ENCODE assay signal across 25 cellular contexts in genomic region chr7:68726386-68726785, GRCh38.
"Had no signal": no experiment of that assay in that cellular context is flagged by ENCODE, and none has a peak within 500 bp of the region (broad histone marks: within the 10 kb centered on the region; RNA-seq: fewer than 3 reads in every experiment).

No MANE protein-coding gene starts in this region.

- H3K27ac ChIP-seq: body of pancreas, colonic mucosa, epithelial cell of prostate, esophagus squamous epithelium, gastroesophageal sphincter, heart right ventricle, WERI-Rb-1 had no signal

- H3K4me1 ChIP-seq: colonic mucosa, esophagus squamous epithelium, gastroesophageal sphincter, heart right ventricle had no signal

- H3K4me3 ChIP-seq: body of pancreas, colonic mucosa, esophagus squamous epithelium, gastroesophageal sphincter, heart right ventricle had no signal

- DNase-seq: activated B cell treated with CpG ODN at 0.5 μM for 24 hours; activated CD4-positive, alpha-beta T cell treated with anti-CD3 and anti-CD28 coated beads for 48 hours; activated CD4-positive, alpha-beta T cell treated with anti-CD3 and anti-CD28 coated beads, Interleukin-2, amount 50 U/mL, for 1 hour; activated CD4-positive, alpha-beta T cell treated with anti-CD3 and anti-CD28 coated beads, Interleukin-2, amount 50 U/mL, for 48 hours; activated CD8-positive, alpha-beta memory T cell treated with anti-CD3 and anti-CD28 coated beads for 24 hours; activated CD8-positive, alpha-beta T cell treated with anti-CD3 and anti-CD28 coated beads for 36 hours; activated effector memory CD4-positive, alpha-beta T cell treated with Interleukin-2 at 50 U/mL for 16 hours; activated gamma-delta T cell treated with Interleukin-2 at 50 U/mL for 16 hours; activated naive CD4-positive, alpha-beta T cell treated with anti-CD3 and anti-CD28 coated beads, Interleukin-2, amount 50 U/mL, for 16 hours; activated naive CD4-positive, alpha-beta T cell treated with Interleukin-2 at 50 U/mL for 16 hours; activated T-cell treated with anti-CD3 and anti-CD28 coated beads, Interleukin-2, amount 50 U/mL, for 4 hours; amygdala; aorta; body of pancreas; caudate nucleus; colonic mucosa; effector CD8-positive, alpha-beta T cell; esophagus squamous epithelium; foreskin melanocyte; heart right ventricle; T-helper 17 cell; T1000; WERI-Rb-1 had no signal

- H3K36me3 ChIP-seq: colonic mucosa, esophagus squamous epithelium, gastroesophageal sphincter, heart right ventricle, WERI-Rb-1 had no signal

- H3K9me3 ChIP-seq: body of pancreas, colonic mucosa, esophagus squamous epithelium, gastroesophageal sphincter, heart right ventricle had no signal

- H3K27me3 ChIP-seq: body of pancreas, colonic mucosa, gastroesophageal sphincter had no signal
